Comparison of ENCODE assay signal across 8 cellular contexts in genomic region chr11:65492637-65493366, GRCh38. TPM values are rescaled to one million over a fixed set of nuclear protein-coding genes. Genes with fewer than 3 reads are reported as not detected.
DNase-seq lines count a peak whose midpoint lies in the region; ATAC-seq, FAIRE-seq and TF ChIP-seq lines count a peak whose summit lies in the region.

No MANE protein-coding gene starts in this region.

- peaks cover 3% of the 10 kb centered on the region for H3K27me3 Mint-ChIP-seq in nephron (ENCODE audit: low read depth)

- peak overlapping the region; percentile 98 to 100 (median 100) for H3K27ac Mint-ChIP-seq in nephron

- TF ChIP-seq POLR2A in H54 (IDR thresholded peaks at IDR 0.05; ENCODE audit: low read depth, low read length) = peak; percentile 40

- DNase-seq in DMS114 treated with DMSO at 0.1 percent for 48 hours (lab: John Stamatoyannopoulos, UW; ENCODE audit: unreplicated experiment) = peak; percentile 58
- DNase-seq in H54 (ENCODE audit: insufficient read length, low spot score) = no peak
- DNase-seq in epithelial cell of proximal tubule (ENCODE audit: low read depth) = no peak
- no peak for DNase-seq in amniotic stem cell (lab: John Stamatoyannopoulos, UW)
- no peak for DNase-seq in D341Med (ENCODE audit: low spot score)

- H3K9me3 Mint-ChIP-seq in nephron = no peaks in the 10 kb centered on the region

- FAIRE-seq in H54 (lab: Jason Lieb, UNC) = no peak

- TF ChIP-seq CTCF in epithelial cell of proximal tubule (conservative IDR thresholded peaks at IDR 0.05; ENCODE audit: low read depth, low read length) = no peak
- TF ChIP-seq CTCF in nephron (IDR thresholded peaks at IDR 0.05; ENCODE audit: unreplicated experiment in 3 of 3) = no peak

- no peaks in the 10 kb centered on the region for H3K36me3 Mint-ChIP-seq in nephron (ENCODE audit: low read depth)

- peaks cover 84% of the 10 kb centered on the region for H3K4me1 Mint-ChIP-seq in nephron

- H3K4me3 ChIP-seq in epithelial cell of proximal tubule (ENCODE audit: low read depth, low read length) = peak overlapping the region; percentile 19

- ATAC-seq in SK-N-SH treated with all-trans-retinoic acid at 6 μM for 48 hours = peak; percentile 22
- no peak for ATAC-seq in HG03457 (IDR thresholded peaks at IDR 0.05; ENCODE audit: unreplicated experiment)

- peak overlapping the region; percentile 54 to 73 (median 71) for H3K4me3 Mint-ChIP-seq in nephron

TF ChIP-seq in SK-N-SH treated with all-trans-retinoic acid at 6 μM for 48 hours, 23 proteins besides CTCF, POLR2A, EP300 and RAD21:
- peak; percentile 4; the same call in 1 of the 2 replicates for TF ChIP-seq CSDC2 (CRISPR knock-in tag; IDR thresholded peaks at IDR 0.05)
- TF ChIP-seq SNAI2 (CRISPR knock-in tag; IDR thresholded peaks at IDR 0.05) = no peak
- no peak for TF ChIP-seq ZNF8 (CRISPR knock-in tag; IDR thresholded peaks at IDR 0.05)
- no peak for TF ChIP-seq GLIS3 (CRISPR knock-in tag; IDR thresholded peaks at IDR 0.05)
- no peak for TF ChIP-seq ZFP30 (CRISPR knock-in tag; IDR thresholded peaks at IDR 0.05)
- TF ChIP-seq PATZ1 (CRISPR knock-in tag; IDR thresholded peaks at IDR 0.05; ENCODE audit: borderline replicate concordance) = 0 out of 2 replicates have a peak, but pooled peaks have one; percentile 46
- TF ChIP-seq OSR1 (CRISPR knock-in tag; IDR thresholded peaks at IDR 0.05) = no peak
- no peak for TF ChIP-seq CSRNP3 (CRISPR knock-in tag; IDR thresholded peaks at IDR 0.05)
- TF ChIP-seq ESRRG (CRISPR knock-in tag; IDR thresholded peaks at IDR 0.05) = no peak
- TF ChIP-seq CREB5 (CRISPR knock-in tag; IDR thresholded peaks at IDR 0.05; ENCODE audit: low read depth) = no peak
- TF ChIP-seq ZNF565 (CRISPR knock-in tag; conservative IDR thresholded peaks at IDR 0.05; ENCODE audit: low read depth) = no peak
- no peak for TF ChIP-seq ZNF70 (CRISPR knock-in tag; IDR thresholded peaks at IDR 0.05)
- no peak for TF ChIP-seq ZFP3 (CRISPR knock-in tag; IDR thresholded peaks at IDR 0.05)
- TF ChIP-seq PPARA (CRISPR knock-in tag; IDR thresholded peaks at IDR 0.05; ENCODE audit: borderline replicate concordance) = no peak
- no peak for TF ChIP-seq POU6F1 (CRISPR knock-in tag; IDR thresholded peaks at IDR 0.05; ENCODE audit: borderline replicate concordance, low read depth)
- no peak for TF ChIP-seq RARB (CRISPR knock-in tag; IDR thresholded peaks at IDR 0.05)

RNA-seq across cellular contexts. Expression of gene MALAT1, which starts 6.0 kb away (rescaled TPM):
- total RNA-seq in epithelial cell of proximal tubule = 343 and 1,362 TPM in 2 replicates

RNA-seq across cellular contexts. Expression of gene SCYL1, which starts 32.1 kb away (rescaled TPM):
- 81.2 and 101 TPM in 2 replicates for total RNA-seq in epithelial cell of proximal tubule
